26 cellular contexts compared by ENCODE assay signal in the genomic region with DNA sequence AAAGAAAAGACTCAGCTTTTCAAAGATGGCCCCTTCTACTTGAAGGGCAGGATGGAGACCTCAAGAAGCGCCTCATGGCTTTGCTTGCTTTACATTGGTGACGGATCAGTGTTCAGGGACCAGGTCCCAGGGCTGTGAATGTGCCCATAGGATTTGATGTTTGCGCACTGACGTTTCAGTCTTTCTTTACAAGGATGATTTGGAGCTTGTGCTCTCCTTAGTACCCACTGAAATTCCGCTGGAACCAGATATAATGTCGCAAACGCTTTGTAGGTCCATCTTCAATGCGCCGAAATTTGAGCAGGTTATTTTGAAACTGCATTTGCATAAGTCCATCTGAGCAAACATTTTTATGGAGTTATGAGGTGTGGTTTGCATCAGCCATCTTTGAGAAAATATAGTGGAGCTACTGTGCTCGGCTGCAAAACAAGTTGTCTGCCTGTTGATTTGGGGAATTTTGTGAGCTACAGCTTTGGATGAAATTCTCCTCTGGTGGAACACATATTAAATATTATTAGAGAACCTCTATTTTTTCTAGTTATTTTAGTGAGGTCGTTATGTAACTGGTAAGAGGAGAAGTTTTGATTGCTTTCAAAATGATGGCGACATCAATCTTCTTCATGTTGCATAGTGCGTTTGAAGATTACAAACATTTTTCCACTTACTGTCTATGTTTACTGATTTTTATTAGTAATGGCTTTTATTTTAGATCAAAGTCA. TPM values are rescaled to one million over a fixed set of nuclear protein-coding genes. Genes with fewer than 3 reads are reported as not detected.
A peak's percentile ranks its signal among the peaks of the same experiment; 100 is the strongest.
DNase-seq lines count a peak whose midpoint lies in the region; ATAC-seq and TF ChIP-seq lines count a peak whose summit lies in the region.
"Had no signal": no experiment of that assay in that cellular context is flagged by ENCODE, and none has a peak within 500 bp of the region (broad histone marks: within the 10 kb centered on the region; RNA-seq: fewer than 3 reads in every experiment).

No MANE protein-coding gene starts in this region.

- H3K9me3 ChIP-seq in left ventricle myocardium inferior (replicated peaks): no peaks in the 10 kb centered on the region
- H3K9me3 ChIP-seq: lower lobe of right lung had no signal

- H3K9me3 Mint-ChIP-seq in MCF 10A (ENCODE audit: unreplicated experiment): no peaks in the 10 kb centered on the region
- H3K9me3 Mint-ChIP-seq: activated naive CD4-positive, alpha-beta T cell treated with anti-CD3 and anti-CD28 coated beads, Interleukin-2, amount 50 U/mL, for 72 hours; activated T-helper 17 cell treated with anti-CD3 and anti-CD28 coated beads, Interleukin-2, amount 50 U/mL, for 72 hours had no signal

- H3K4me1 ChIP-seq in left ventricle myocardium inferior: peaks cover 46% of the 10 kb centered on the region
- H3K4me1 ChIP-seq: foreskin keratinocyte had no signal

- BruUV-seq in MCF 10A (replicated peaks; lab: Mats Ljungman, UMichigan): no TSS peak

- no peak overlapping the region for H3K4me3 Mint-ChIP-seq in MCF 10A (ENCODE audit: unreplicated experiment)
- H3K4me3 Mint-ChIP-seq: activated T-helper 17 cell treated with anti-CD3 and anti-CD28 coated beads, Interleukin-2, amount 50 U/mL, for 72 hours; CD4-positive, CD25-positive, alpha-beta regulatory T cell had no signal

- H3K27me3 Mint-ChIP-seq in MCF 10A (ENCODE audit: insufficient read depth, unreplicated experiment): peaks cover 50% of the 10 kb centered on the region

- H3K27ac Mint-ChIP-seq in MCF 10A (ENCODE audit: low read depth, unreplicated experiment): no peak overlapping the region
- H3K27ac Mint-ChIP-seq: activated naive CD4-positive, alpha-beta T cell treated with anti-CD3 and anti-CD28 coated beads, Interleukin-2, amount 50 U/mL, for 72 hours; activated T-helper 17 cell treated with anti-CD3 and anti-CD28 coated beads, Interleukin-2, amount 50 U/mL, for 72 hours; CD4-positive, CD25-positive, alpha-beta regulatory T cell; progenitor cell of endocrine pancreas had no signal

- TF ChIP-seq CTCF in left ventricle myocardium inferior (IDR thresholded peaks at IDR 0.05; ENCODE audit: borderline replicate concordance): no peak
- TF ChIP-seq CTCF in MCF 10A (IDR thresholded peaks at IDR 0.05; ENCODE audit: unreplicated experiment): no peak

- H3K4me1 Mint-ChIP-seq in MCF 10A (ENCODE audit: insufficient read depth, unreplicated experiment): peaks cover 5% of the 10 kb centered on the region

- POLR2A ChIA-PET in MCF 10A (lab: Yijun Ruan, JAX): interaction anchor here (0.6 to 1.2 kb wide), 2 partner anchors 17 to 128 kb away, joined by 3 to 5 read pairs; no protein-coding TSS in a partner anchor

- intact Hi-C loops in left ventricle myocardium inferior (cut with micrococcal nuclease) (no loop called here), Right ventricle myocardium superior (cut with DNase I) (no loop called here), MCF 10A (cut with micrococcal nuclease) (no loop called here)

- no peak for DNase-seq in left ventricle myocardium inferior
- no peak for DNase-seq in Right ventricle myocardium superior
- DNase-seq in NCI-H446 (lab: John Stamatoyannopoulos, UW): peak; percentile 65 to 71
- DNase-seq in SW480 (ENCODE audit: low spot score): peak; percentile 92
- no peak for DNase-seq in MCF 10A (ENCODE audit: unreplicated experiment)
- DNase-seq: activated CD4-positive, alpha-beta T cell treated with anti-CD3 and anti-CD28 coated beads, Interleukin-2, amount 50 U/mL, for 1 hour; CD4-positive, CD25-positive, alpha-beta regulatory T cell; DMS79; effector CD4-positive, alpha-beta T cell; erythroblast; foreskin keratinocyte; hippocampal formation; islet precursor cell; lower lobe of right lung; NCI-H1092; NCI-H2029; NCI-H524 treated with DMSO at 0.1 percent for 48 hours; stimulated activated CD4-positive, alpha-beta T cell treated with anti-CD3 and anti-CD28 coated beads, Interleukin-1b, Interleukin-23, amount 100 ng/mL, for 48 hours had no signal

- CTCF ChIA-PET in MCF 10A (lab: Yijun Ruan, JAX): interaction anchor here (2.3 kb wide), 1 partner anchor 25 kb away, joined by 11 read pairs; no protein-coding TSS in a partner anchor

- peak overlapping the region; percentile 75 for H3K4me3 ChIP-seq in left ventricle myocardium inferior
- H3K4me3 ChIP-seq: GM12878, lower lobe of right lung, skin epidermis had no signal

- no peaks in the 10 kb centered on the region for H3K36me3 ChIP-seq in left ventricle myocardium inferior
- H3K36me3 ChIP-seq: lower lobe of right lung had no signal

- no peaks in the 10 kb centered on the region for H3K36me3 Mint-ChIP-seq in MCF 10A (ENCODE audit: insufficient read depth, unreplicated experiment)
- H3K36me3 Mint-ChIP-seq: CD4-positive, CD25-positive, alpha-beta regulatory T cell had no signal

- ATAC-seq in Right ventricle myocardium superior (ENCODE audit: poor library complexity): no peak
- ATAC-seq in GM19397 (IDR thresholded peaks at IDR 0.05; ENCODE audit: unreplicated experiment): no peak
- ATAC-seq in HG02970 (IDR thresholded peaks at IDR 0.05; ENCODE audit: low FRiP score, unreplicated experiment): no peak
- no peak for ATAC-seq in HG03457 (IDR thresholded peaks at IDR 0.05; ENCODE audit: unreplicated experiment)
- ATAC-seq: activated naive CD4-positive, alpha-beta T cell treated with anti-CD3 and anti-CD28 coated beads, Interleukin-2, amount 50 U/mL, for 72 hours; activated T-helper 17 cell treated with anti-CD3 and anti-CD28 coated beads, Interleukin-2, amount 50 U/mL, for 72 hours; foreskin keratinocyte; GM12878; lower lobe of right lung had no signal

- peak overlapping the region; percentile 90 for H3K27ac ChIP-seq in left ventricle myocardium inferior (replicated peaks)
- H3K27ac ChIP-seq: foreskin keratinocyte, lower lobe of right lung, skin epidermis had no signal

- peaks cover 62% of the 10 kb centered on the region for H3K27me3 ChIP-seq in left ventricle myocardium inferior (ENCODE audit: low read depth)

RNA-seq across cellular contexts. Expression of a gene that starts 2.4 kb away (rescaled TPM):
- 101 TPM for total RNA-seq in left ventricle myocardium inferior
- total RNA-seq in Right ventricle myocardium superior: 103 TPM
- total RNA-seq in MCF 10A (2022): not detected in 2 replicates
- total RNA-seq: foreskin keratinocyte had no signal

Comparison
In these comparisons a context has a peak if more than half of its experiments do, and no peak if none do; other contexts are left out.
1. DNase-seq: peak in NCI-H446 (2 of 2) and SW480 (single experiment); none in left ventricle myocardium inferior (single experiment), Right ventricle myocardium superior (single experiment) and MCF 10A (single experiment).
2. RNA of a gene that starts 2.4 kb away (total RNA-seq): 103 TPM in Right ventricle myocardium superior (single experiment) and 101 TPM in left ventricle myocardium inferior (single experiment); not detected in MCF 10A; every median in the first group is over 10 times any median in the second.